Comparison of ENCODE assay signal across 1 cellular context in the genomic region with DNA sequence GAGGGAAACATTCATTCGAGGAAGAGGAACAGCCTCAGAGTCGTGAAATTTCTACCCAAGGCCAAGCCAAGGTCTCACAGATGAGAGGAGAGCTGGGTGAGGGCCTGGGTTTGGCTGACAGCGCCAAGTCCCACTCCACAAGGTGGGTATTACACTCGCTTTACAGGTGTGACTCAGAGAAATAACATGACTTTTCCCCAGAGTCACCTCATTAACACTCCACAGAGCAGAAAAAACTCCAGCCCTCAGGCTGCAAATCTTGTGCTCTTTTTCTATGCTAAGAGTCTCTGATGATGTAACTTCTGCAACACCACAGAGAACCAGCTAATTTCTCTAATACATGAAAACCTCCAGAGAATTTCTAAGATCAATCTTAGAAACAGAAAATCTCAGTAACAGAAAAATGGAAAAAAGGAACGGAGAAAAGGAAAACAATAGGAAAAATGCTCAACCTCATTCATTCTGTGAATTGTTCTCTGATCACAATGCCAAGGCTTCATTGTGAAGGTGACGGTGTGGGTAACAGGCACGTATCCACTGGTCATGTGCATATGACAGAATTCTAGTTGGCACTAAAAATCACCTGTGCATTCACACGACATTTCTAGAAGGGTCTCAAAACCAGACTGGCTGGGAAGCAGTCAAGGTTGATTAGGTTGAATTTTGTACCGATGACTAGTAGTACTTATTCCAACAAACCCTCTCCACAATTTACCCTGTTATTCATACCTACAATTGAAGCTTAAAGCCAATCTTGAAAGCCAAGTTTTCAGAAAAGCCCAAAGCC.
TF ChIP-seq lines count a peak whose summit lies in the region.

No MANE protein-coding gene starts in this region.

TF ChIP-seq in neural cell, 6 proteins besides CTCF, POLR2A, EP300 and RAD21:
- TF ChIP-seq, protein P1, sequence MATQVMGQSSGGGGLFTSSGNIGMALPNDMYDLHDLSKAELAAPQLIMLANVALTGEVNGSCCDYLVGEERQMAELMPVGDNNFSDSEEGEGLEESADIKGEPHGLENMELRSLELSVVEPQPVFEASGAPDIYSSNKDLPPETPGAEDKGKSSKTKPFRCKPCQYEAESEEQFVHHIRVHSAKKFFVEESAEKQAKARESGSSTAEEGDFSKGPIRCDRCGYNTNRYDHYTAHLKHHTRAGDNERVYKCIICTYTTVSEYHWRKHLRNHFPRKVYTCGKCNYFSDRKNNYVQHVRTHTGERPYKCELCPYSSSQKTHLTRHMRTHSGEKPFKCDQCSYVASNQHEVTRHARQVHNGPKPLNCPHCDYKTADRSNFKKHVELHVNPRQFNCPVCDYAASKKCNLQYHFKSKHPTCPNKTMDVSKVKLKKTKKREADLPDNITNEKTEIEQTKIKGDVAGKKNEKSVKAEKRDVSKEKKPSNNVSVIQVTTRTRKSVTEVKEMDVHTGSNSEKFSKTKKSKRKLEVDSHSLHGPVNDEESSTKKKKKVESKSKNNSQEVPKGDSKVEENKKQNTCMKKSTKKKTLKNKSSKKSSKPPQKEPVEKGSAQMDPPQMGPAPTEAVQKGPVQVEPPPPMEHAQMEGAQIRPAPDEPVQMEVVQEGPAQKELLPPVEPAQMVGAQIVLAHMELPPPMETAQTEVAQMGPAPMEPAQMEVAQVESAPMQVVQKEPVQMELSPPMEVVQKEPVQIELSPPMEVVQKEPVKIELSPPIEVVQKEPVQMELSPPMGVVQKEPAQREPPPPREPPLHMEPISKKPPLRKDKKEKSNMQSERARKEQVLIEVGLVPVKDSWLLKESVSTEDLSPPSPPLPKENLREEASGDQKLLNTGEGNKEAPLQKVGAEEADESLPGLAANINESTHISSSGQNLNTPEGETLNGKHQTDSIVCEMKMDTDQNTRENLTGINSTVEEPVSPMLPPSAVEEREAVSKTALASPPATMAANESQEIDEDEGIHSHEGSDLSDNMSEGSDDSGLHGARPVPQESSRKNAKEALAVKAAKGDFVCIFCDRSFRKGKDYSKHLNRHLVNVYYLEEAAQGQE (IDR thresholded peaks at IDR 0.05; ENCODE audit: borderline replicate concordance) = no peak
- TF ChIP-seq EZH2 (IDR thresholded peaks at IDR 0.05; ENCODE audit: borderline replicate concordance, insufficient read depth, low read length, poor library complexity, severe bottlenecking) = no peak
- TF ChIP-seq MXI1 (conservative IDR thresholded peaks at IDR 0.05; ENCODE audit: poor library complexity, severe bottlenecking) = no peak
- no peak for TF ChIP-seq POLR2AphosphoS5 (IDR thresholded peaks at IDR 0.05)
- TF ChIP-seq TAF1 (IDR thresholded peaks at IDR 0.05; ENCODE audit: low read depth) = no peak
- no peak for TF ChIP-seq SMC3 (conservative IDR thresholded peaks at IDR 0.05; ENCODE audit: poor library complexity)
